In the genomic region with DNA sequence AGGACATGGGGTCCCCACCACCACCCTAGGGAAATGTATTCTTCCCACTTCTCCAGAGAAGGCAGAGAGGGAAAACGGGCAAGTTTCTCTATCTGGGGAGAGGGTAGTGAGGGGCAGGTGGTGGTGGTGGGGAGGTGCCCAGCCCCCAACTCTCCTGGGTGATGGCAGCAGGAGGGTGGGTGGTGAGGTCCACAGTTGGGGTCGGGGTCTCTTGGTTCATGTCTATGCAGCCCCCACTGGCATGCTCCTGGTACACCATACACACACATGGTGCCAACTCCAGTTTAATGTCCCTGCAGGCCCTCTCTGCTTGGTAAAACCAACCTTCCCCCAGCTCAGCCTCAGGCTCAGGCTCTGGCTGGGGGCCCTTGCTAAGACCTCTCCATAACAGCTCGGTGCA, we compare ENCODE assay signal across 20 cellular contexts.
"Had no signal": no experiment of that assay in that cellular context is flagged by ENCODE, and none has a peak within 500 bp of the region (broad histone marks: within the 10 kb centered on the region; RNA-seq: fewer than 3 reads in every experiment).

No MANE protein-coding gene starts in this region.

- H3K4me2 ChIP-seq: smooth muscle cell had no signal

- H3K27me3 Mint-ChIP-seq: central memory CD8-positive, alpha-beta T cell; stimulated activated naive CD8-positive, alpha-beta T cell treated with anti-CD3 and anti-CD28 coated beads, Interleukin-15, Interleukin-2, amounts not matched to agents 100 ng/mL and 50 ng/mL, for 24 hours had no signal

- H3K27me3 ChIP-seq: ovary, suprapubic skin, thyroid gland had no signal

- H3K27ac Mint-ChIP-seq: immature natural killer cell; naive thymus-derived CD8-positive, alpha-beta T cell; nephron progenitor cell; stimulated activated effector memory CD8-positive, alpha-beta T cell treated with anti-CD3 and anti-CD28 coated beads, Interleukin-12 subunit alpha, Interleukin-12 subunit beta, amount 100 ng/mL, for 72 hours; stimulated activated naive CD8-positive, alpha-beta T cell treated with anti-CD3 and anti-CD28 coated beads, Interleukin-15, Interleukin-2, amounts not matched to agents 100 ng/mL and 50 ng/mL, for 24 hours had no signal

- H3K4me3 ChIP-seq: ovary, smooth muscle cell, suprapubic skin, thyroid gland had no signal

- H3K36me3 ChIP-seq: ovary, suprapubic skin, thyroid gland had no signal

- DNase-seq: cortex of kidney; effector CD4-positive, alpha-beta T cell; immature natural killer cell; islet precursor cell; mesenchymal stem cell; nephron progenitor cell; occipital lobe; retina; stimulated activated CD4-positive, alpha-beta T cell treated with anti-CD3 and anti-CD28 coated beads, Interleukin-12 subunit alpha, Interleukin-12 subunit beta, amount 100 ng/mL, for 4 hours; stimulated activated CD4-positive, alpha-beta T cell treated with anti-CD3 and anti-CD28 coated beads, Interleukin-1b, Interleukin-23, amount 100 ng/mL, for 48 hours; stimulated activated CD4-positive, alpha-beta T cell treated with anti-CD3 and anti-CD28 coated beads, Interleukin-4, amount 100 ng/mL, for 1 hour; thyroid gland; trophoblast cell had no signal

- ATAC-seq: naive thymus-derived CD8-positive, alpha-beta T cell; stimulated activated effector memory CD8-positive, alpha-beta T cell treated with anti-CD3 and anti-CD28 coated beads, Interleukin-12 subunit alpha, Interleukin-12 subunit beta, amount 100 ng/mL, for 72 hours had no signal

- H3K27ac ChIP-seq: ovary, suprapubic skin, thyroid gland had no signal

- H3K36me3 Mint-ChIP-seq: stimulated activated effector memory CD8-positive, alpha-beta T cell treated with anti-CD3 and anti-CD28 coated beads, Interleukin-12 subunit alpha, Interleukin-12 subunit beta, amount 100 ng/mL, for 72 hours had no signal

- H3K4me1 Mint-ChIP-seq: central memory CD8-positive, alpha-beta T cell; immature natural killer cell; stimulated activated effector memory CD8-positive, alpha-beta T cell treated with anti-CD3 and anti-CD28 coated beads, Interleukin-12 subunit alpha, Interleukin-12 subunit beta, amount 100 ng/mL, for 72 hours had no signal

- H3K9me3 ChIP-seq: ovary, suprapubic skin, thyroid gland had no signal

- H3K4me3 Mint-ChIP-seq: central memory CD8-positive, alpha-beta T cell; immature natural killer cell; naive thymus-derived CD8-positive, alpha-beta T cell; nephron progenitor cell; stimulated activated effector memory CD8-positive, alpha-beta T cell treated with anti-CD3 and anti-CD28 coated beads, Interleukin-12 subunit alpha, Interleukin-12 subunit beta, amount 100 ng/mL, for 72 hours; stimulated activated naive CD8-positive, alpha-beta T cell treated with anti-CD3 and anti-CD28 coated beads, Interleukin-15, Interleukin-2, amounts not matched to agents 100 ng/mL and 50 ng/mL, for 24 hours had no signal

- H3K4me1 ChIP-seq: suprapubic skin had no signal

- H3K9me3 Mint-ChIP-seq: central memory CD8-positive, alpha-beta T cell; stimulated activated naive CD8-positive, alpha-beta T cell treated with anti-CD3 and anti-CD28 coated beads, Interleukin-15, Interleukin-2, amounts not matched to agents 100 ng/mL and 50 ng/mL, for 24 hours had no signal
